8 cellular contexts compared by ENCODE assay signal in genomic region chr1:36400825-36401601, GRCh38. TPM values are rescaled to one million over a fixed set of nuclear protein-coding genes. Genes with fewer than 3 reads are reported as not detected.
A peak's percentile ranks its signal among the peaks of the same experiment; 100 is the strongest.
DNase-seq lines count a peak whose midpoint lies in the region; ATAC-seq and TF ChIP-seq lines count a peak whose summit lies in the region.

No MANE protein-coding gene starts in this region.

- CTCF ChIA-PET in A673 (lab: Charles Lee), result no interaction called here

- H3K27me3 ChIP-seq in A673 (replicated peaks; ENCODE audit: insufficient read depth, low read depth, low read length, poor library complexity) (no peaks in the 10 kb centered on the region), ascending aorta (no peaks in the 10 kb centered on the region)

- peaks cover 8% of the 10 kb centered on the region for H3K4me1 ChIP-seq in A673 (ENCODE audit: insufficient read depth, low read length, poor library complexity, severe bottlenecking)
- peaks cover 0 to 8% of the 10 kb centered on the region in 2 donors for H3K4me1 ChIP-seq in ascending aorta

- DNase-seq in A673 (ENCODE audit: low spot score) (peak; percentile 58), ascending aorta (ENCODE audit: low spot score in 2 of 2) (peak; percentile 63 to 90), iPS-NIHi11 (ENCODE audit: low spot score) (peak; percentile 68)
- DNase-seq in stimulated activated CD4-positive, alpha-beta T cell treated with anti-CD3 and anti-CD28 coated beads, Interleukin-4, amount 100 ng/mL, for 24 hours, result peak; percentile 48

- H3K9me3 ChIP-seq in A673 (ENCODE audit: low read depth, low read length, poor library complexity, severe bottlenecking) (no peaks in the 10 kb centered on the region), ascending aorta (no peaks in the 10 kb centered on the region)

- intact Hi-C loops in A673 (cut with micrococcal nuclease; ENCODE audit: unreplicated experiment), result no loop called here
- intact Hi-C loops in ascending aorta (cut with DNase I), result no loop called here

- peak overlapping the region; percentile 22 for H3K27ac ChIP-seq in A673 (ENCODE audit: low read depth, low read length, poor library complexity, severe bottlenecking)
- peak overlapping the region; percentile 56 to 59 for H3K27ac ChIP-seq in ascending aorta

- no TSS peak for BruUV-seq in A673 (replicated peaks; lab: Mats Ljungman, UMichigan)

- H3K36me3 ChIP-seq in A673 (ENCODE audit: insufficient read depth, low read length, poor library complexity, severe bottlenecking) (no peaks in the 10 kb centered on the region), ascending aorta (no peaks in the 10 kb centered on the region)

- no peak for TF ChIP-seq CTCF in A673 (conservative IDR thresholded peaks at IDR 0.05; ENCODE audit: low read depth, low read length)
- no peak for TF ChIP-seq CTCF in ascending aorta (IDR thresholded peaks at IDR 0.05)

- no peak overlapping the region for H3K4me3 ChIP-seq in A673 (ENCODE audit: low read depth, low read length, poor library complexity, severe bottlenecking)
- H3K4me3 ChIP-seq in ascending aorta, result peak overlapping the region in 1 of 2 donors; percentile 34

- ATAC-seq in GM21515 (IDR thresholded peaks at IDR 0.05; ENCODE audit: unreplicated experiment) (peak; percentile 45), HG03025 (IDR thresholded peaks at IDR 0.05; ENCODE audit: low FRiP score, unreplicated experiment) (no peak), GM21717 (IDR thresholded peaks at IDR 0.05; ENCODE audit: unreplicated experiment) (no peak)

- POLR2A ChIA-PET in A673 (lab: Charles Lee; ENCODE audit: low non-redundant PET), result interaction anchor here (1.5 kb wide), 1 partner anchor 15 kb away, joined by 5 read pairs; no protein-coding TSS in a partner anchor

TF ChIP-seq in PFSK-1, 5 proteins besides CTCF, POLR2A, EP300 and RAD21:
- TF ChIP-seq SIN3A (IDR thresholded peaks at IDR 0.05; ENCODE audit: borderline replicate concordance, insufficient read depth, low read length) (no peak), FOXP2 (optimal IDR thresholded peaks at IDR 0.05; ENCODE audit: borderline replicate concordance, extremely low read depth, extremely low read length, insufficient read depth) (peak; percentile 59), REST (IDR thresholded peaks at IDR 0.05; ENCODE audit: insufficient read depth in 1 of 2, low read depth in 2 of 2, low read length in 2 of 2) (no peak)

RNA-seq across cellular contexts. Expression of gene LSM10, which starts 3.3 kb away (rescaled TPM):
- total RNA-seq in A673 (2021) (60.7 and 68.0 TPM in 2 replicates), ascending aorta (9.8 TPM)
- polyA plus RNA-seq in PFSK-1 (2012; ENCODE audit: insufficient read length, low read depth), result 62.8 TPM

RNA-seq across cellular contexts. Expression of gene STK40, which starts 15.3 kb away (rescaled TPM):
- 93.2 and 109 TPM in 2 replicates for total RNA-seq in A673 (2021)
- 47.3 TPM for polyA plus RNA-seq in PFSK-1 (2012; ENCODE audit: insufficient read length, low read depth)
- 77.0 TPM for total RNA-seq in ascending aorta

RNA-seq across cellular contexts. Expression of gene OSCP1, which starts 49.2 kb away (rescaled TPM):
- 5.7 and 10.6 TPM in 2 replicates for total RNA-seq in A673 (2021)
- polyA plus RNA-seq in PFSK-1 (2012; ENCODE audit: insufficient read length, low read depth), result 2.5 TPM
- 10.6 TPM for total RNA-seq in ascending aorta
